In genomic region chr11:95641506-95641905, GRCh38 we compare ENCODE assay signal across 8 cellular contexts.
DNase-seq lines count a peak whose midpoint lies in the region; ATAC-seq and TF ChIP-seq lines count a peak whose summit lies in the region.

No MANE protein-coding gene starts in this region.

- no peak for TF ChIP-seq CTCF in activated B cell treated with CpG ODN at 0.5 μM for 24 hours (IDR thresholded peaks at IDR 0.05)
- no peak for TF ChIP-seq CTCF in OCI-LY7 (conservative IDR thresholded peaks at IDR 0.05; ENCODE audit: low read length)

- no peak overlapping the region for H3K4me3 Mint-ChIP-seq in activated B cell treated with CpG ODN at 0.5 μM for 24 hours

- H3K27ac ChIP-seq in OCI-LY7 (ENCODE audit: low read depth, low read length, poor library complexity, severe bottlenecking): no peak overlapping the region

- no TSS peak for BruUV-seq in OCI-LY7 (replicated peaks; lab: Mats Ljungman, UMichigan)

- H3K4me1 Mint-ChIP-seq in activated B cell treated with CpG ODN at 0.5 μM for 24 hours: peaks cover 12% of the 10 kb centered on the region

- no peak overlapping the region for H2AFZ ChIP-seq in OCI-LY7 (ENCODE audit: low read length)

- peak overlapping the region; percentile 63 for H3K27ac Mint-ChIP-seq in activated B cell treated with CpG ODN at 0.5 μM for 24 hours

- CTCF ChIA-PET in activated B cell treated with CpG ODN at 0.5 μM for 24 hours (lab: Charles Lee) (no interaction called here), OCI-LY7 (lab: Charles Lee; ENCODE audit: unreplicated experiment) (no interaction called here)

- H3K4me1 ChIP-seq in OCI-LY7 (ENCODE audit: insufficient read depth, low read length, poor library complexity, severe bottlenecking): no peaks in the 10 kb centered on the region

- H3K36me3 Mint-ChIP-seq in activated B cell treated with CpG ODN at 0.5 μM for 24 hours (ENCODE audit: low read depth): no peaks in the 10 kb centered on the region

- POLR2A ChIA-PET in activated B cell treated with CpG ODN at 0.5 μM for 24 hours (lab: Charles Lee) (interaction anchor here (1.0 to 1.1 kb wide), 2 partner anchors 51 to 410 kb away, joined by 3 to 4 read pairs; partner anchors contain the start of gene SESN3), OCI-LY7 (lab: Charles Lee) (interaction anchor here (1.1 kb wide), 1 partner anchor 11 kb away, joined by 3 read pairs; no protein-coding TSS in a partner anchor)

- H3K9me3 Mint-ChIP-seq in activated B cell treated with CpG ODN at 0.5 μM for 24 hours: peaks cover 6% of the 10 kb centered on the region

- H3K9me2 ChIP-seq in OCI-LY7 (ENCODE audit: insufficient read depth, low read length): no peaks in the 10 kb centered on the region

- no peaks in the 10 kb centered on the region for H3K9me3 ChIP-seq in OCI-LY7 (ENCODE audit: low read length)

- peak; percentile 100 for ATAC-seq in HG03064 (IDR thresholded peaks at IDR 0.05; ENCODE audit: low read depth, unreplicated experiment)
- ATAC-seq in activated B cell treated with CpG ODN at 0.5 μM for 24 hours (ENCODE audit: low read depth): peak; percentile 82

- no peak overlapping the region for H3K4me2 ChIP-seq in OCI-LY7 (ENCODE audit: low read length)

- H3K79me2 ChIP-seq in OCI-LY7 (ENCODE audit: insufficient read depth, low read depth, low read length): no peaks in the 10 kb centered on the region

- peak; percentile 6 for DNase-seq in stimulated activated CD4-positive, alpha-beta T cell treated with anti-CD3 and anti-CD28 coated beads, Interleukin-1b, Interleukin-23, amount 100 ng/mL, for 48 hours
- DNase-seq in stimulated activated CD4-positive, alpha-beta T cell treated with anti-CD3 and anti-CD28 coated beads, Interleukin-2, amount 100 ng/mL, for 48 hours: no peak
- no peak for DNase-seq in activated B cell treated with CpG ODN at 0.5 μM for 24 hours
- DNase-seq in pons (ENCODE audit: low spot score): peak; percentile 15
- DNase-seq in OCI-LY7 (ENCODE audit: low spot score): no peak
- DNase-seq in posterior cingulate gyrus: no peak
- no peak for DNase-seq in mucosa of gallbladder (ENCODE audit: low spot score)

- intact Hi-C loops in activated B cell treated with CpG ODN at 0.5 μM for 24 hours (cut with micrococcal nuclease) (no loop called here), OCI-LY7 (cut with micrococcal nuclease; ENCODE audit: unreplicated experiment) (no loop called here), posterior cingulate gyrus (cut with DNase I) (no loop called here)

- no peaks in the 10 kb centered on the region for H3K27me3 Mint-ChIP-seq in activated B cell treated with CpG ODN at 0.5 μM for 24 hours

- H3K4me3 ChIP-seq in OCI-LY7 (ENCODE audit: low read depth, low read length, poor library complexity, severe bottlenecking): no peak overlapping the region

- no peaks in the 10 kb centered on the region for H3K36me3 ChIP-seq in OCI-LY7 (ENCODE audit: insufficient read depth, low read length)

- no peaks in the 10 kb centered on the region for H4K20me1 ChIP-seq in OCI-LY7 (ENCODE audit: insufficient read depth, low read length)

Comparison
In these comparisons a context has a peak if more than half of its experiments do, and no peak if none do; other contexts are left out.
1. DNase-seq: peak in stimulated activated CD4-positive, alpha-beta T cell treated with anti-CD3 and anti-CD28 coated beads, Interleukin-1b, Interleukin-23, amount 100 ng/mL, for 48 hours (single experiment) and pons (single experiment); none in stimulated activated CD4-positive, alpha-beta T cell treated with anti-CD3 and anti-CD28 coated beads, Interleukin-2, amount 100 ng/mL, for 48 hours (0 of 2), activated B cell treated with CpG ODN at 0.5 μM for 24 hours (single experiment), OCI-LY7 (single experiment), posterior cingulate gyrus (0 of 10) and mucosa of gallbladder (single experiment).